1 cellular context compared by ENCODE assay signal in genomic region chr21:45579383-45580180, GRCh38.
TF ChIP-seq lines count a peak whose summit lies in the region.

No MANE protein-coding gene starts in this region.

TF ChIP-seq in WTC11, 78 proteins besides CTCF, POLR2A, EP300 and RAD21 (continued from another document):
- TF ChIP-seq, protein P1, sequence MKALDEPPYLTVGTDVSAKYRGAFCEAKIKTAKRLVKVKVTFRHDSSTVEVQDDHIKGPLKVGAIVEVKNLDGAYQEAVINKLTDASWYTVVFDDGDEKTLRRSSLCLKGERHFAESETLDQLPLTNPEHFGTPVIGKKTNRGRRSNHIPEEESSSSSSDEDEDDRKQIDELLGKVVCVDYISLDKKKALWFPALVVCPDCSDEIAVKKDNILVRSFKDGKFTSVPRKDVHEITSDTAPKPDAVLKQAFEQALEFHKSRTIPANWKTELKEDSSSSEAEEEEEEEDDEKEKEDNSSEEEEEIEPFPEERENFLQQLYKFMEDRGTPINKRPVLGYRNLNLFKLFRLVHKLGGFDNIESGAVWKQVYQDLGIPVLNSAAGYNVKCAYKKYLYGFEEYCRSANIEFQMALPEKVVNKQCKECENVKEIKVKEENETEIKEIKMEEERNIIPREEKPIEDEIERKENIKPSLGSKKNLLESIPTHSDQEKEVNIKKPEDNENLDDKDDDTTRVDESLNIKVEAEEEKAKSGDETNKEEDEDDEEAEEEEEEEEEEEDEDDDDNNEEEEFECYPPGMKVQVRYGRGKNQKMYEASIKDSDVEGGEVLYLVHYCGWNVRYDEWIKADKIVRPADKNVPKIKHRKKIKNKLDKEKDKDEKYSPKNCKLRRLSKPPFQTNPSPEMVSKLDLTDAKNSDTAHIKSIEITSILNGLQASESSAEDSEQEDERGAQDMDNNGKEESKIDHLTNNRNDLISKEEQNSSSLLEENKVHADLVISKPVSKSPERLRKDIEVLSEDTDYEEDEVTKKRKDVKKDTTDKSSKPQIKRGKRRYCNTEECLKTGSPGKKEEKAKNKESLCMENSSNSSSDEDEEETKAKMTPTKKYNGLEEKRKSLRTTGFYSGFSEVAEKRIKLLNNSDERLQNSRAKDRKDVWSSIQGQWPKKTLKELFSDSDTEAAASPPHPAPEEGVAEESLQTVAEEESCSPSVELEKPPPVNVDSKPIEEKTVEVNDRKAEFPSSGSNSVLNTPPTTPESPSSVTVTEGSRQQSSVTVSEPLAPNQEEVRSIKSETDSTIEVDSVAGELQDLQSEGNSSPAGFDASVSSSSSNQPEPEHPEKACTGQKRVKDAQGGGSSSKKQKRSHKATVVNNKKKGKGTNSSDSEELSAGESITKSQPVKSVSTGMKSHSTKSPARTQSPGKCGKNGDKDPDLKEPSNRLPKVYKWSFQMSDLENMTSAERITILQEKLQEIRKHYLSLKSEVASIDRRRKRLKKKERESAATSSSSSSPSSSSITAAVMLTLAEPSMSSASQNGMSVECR (CRISPR knock-in tag; IDR thresholded peaks at IDR 0.05; ENCODE audit: borderline replicate concordance), result no peak
- TF ChIP-seq CREB1 (CRISPR knock-in tag; IDR thresholded peaks at IDR 0.05) (no peak), NR3C1 (CRISPR knock-in tag; conservative IDR thresholded peaks at IDR 0.05; ENCODE audit: low read depth) (no peak), ZNF138 (CRISPR knock-in tag; conservative IDR thresholded peaks at IDR 0.05) (no peak), ATF1 (CRISPR knock-in tag; IDR thresholded peaks at IDR 0.05) (no peak), MLX (CRISPR knock-in tag; IDR thresholded peaks at IDR 0.05) (no peak), HMGXB4 (CRISPR knock-in tag; IDR thresholded peaks at IDR 0.05) (no peak), ZNF263 (CRISPR knock-in tag; IDR thresholded peaks at IDR 0.05; ENCODE audit: low read depth) (no peak), TEAD1 (CRISPR knock-in tag; IDR thresholded peaks at IDR 0.05) (no peak)
